Comparison of ENCODE assay signal across 8 cellular contexts in genomic region chrX:120244395-120244734, GRCh38. TPM values are rescaled to one million over a fixed set of nuclear protein-coding genes. Genes with fewer than 3 reads are reported as not detected.
DNase-seq lines count a peak whose midpoint lies in the region; ATAC-seq and TF ChIP-seq lines count a peak whose summit lies in the region.

No MANE protein-coding gene starts in this region.

- H3K27me3 ChIP-seq in skeletal muscle satellite cell (ENCODE audit: control insufficient read depth, insufficient read depth, low read length), result no peaks in the 10 kb centered on the region

- H3K9me3 ChIP-seq in skeletal muscle satellite cell (replicated peaks; ENCODE audit: low read length), result no peaks in the 10 kb centered on the region

- peak; percentile 21 for ATAC-seq in Right ventricle myocardium superior (ENCODE audit: poor library complexity)

- H3K9me3 Mint-ChIP-seq in activated naive CD4-positive, alpha-beta T cell treated with anti-CD3 and anti-CD28 coated beads, Interleukin-2, amount 10 ng/mL, durations not matched to agents 7 days and 5 days, result no peaks in the 10 kb centered on the region

- no peaks in the 10 kb centered on the region for H3K36me3 ChIP-seq in skeletal muscle satellite cell (ENCODE audit: insufficient read depth, low read length)

- H3K4me3 Mint-ChIP-seq in activated naive CD4-positive, alpha-beta T cell treated with anti-CD3 and anti-CD28 coated beads, Interleukin-2, amount 10 ng/mL, durations not matched to agents 7 days and 5 days, result peak overlapping the region; percentile 93

- H3K4me3 ChIP-seq in skeletal muscle satellite cell (ENCODE audit: low read length), result peak overlapping the region; percentile 81

- H3K4me2 ChIP-seq in skeletal muscle satellite cell (ENCODE audit: low read length), result peak overlapping the region; percentile 78

- intact Hi-C loops in Right ventricle myocardium superior (cut with DNase I), result no loop called here

- H3K27me3 Mint-ChIP-seq in activated naive CD4-positive, alpha-beta T cell treated with anti-CD3 and anti-CD28 coated beads, Interleukin-2, amount 10 ng/mL, durations not matched to agents 7 days and 5 days, result no peaks in the 10 kb centered on the region

- H3K9ac ChIP-seq in skeletal muscle satellite cell (ENCODE audit: low read depth, low read length), result peak overlapping the region; percentile 68

- TF ChIP-seq CTCF in GM20000 (IDR thresholded peaks at IDR 0.05; ENCODE audit: extremely low read depth, missing control alignments), result no peak

- DNase-seq in activated naive CD4-positive, alpha-beta T cell treated with anti-CD3 and anti-CD28 coated beads, Interleukin-2, amount 10 ng/mL, durations not matched to agents 7 days and 5 days, result no peak
- DNase-seq in activated naive CD4-positive, alpha-beta T cell treated with anti-CD3 and anti-CD28 coated beads, Interleukin-2, amount 50 U/mL, for 16 hours, result no peak
- peak; percentile 1 for DNase-seq in SK-N-DZ (ENCODE audit: low spot score)
- no peak for DNase-seq in Right ventricle myocardium superior
- DNase-seq in NK-92 treated with Interleukin-12 subunit alpha and Interleukin-12 subunit beta, amount 100 ng/mL, for 24 hours (lab: John Stamatoyannopoulos, UW), result no peak
- DNase-seq in DMS53 treated with DMSO at 0.1 percent for 48 hours (lab: John Stamatoyannopoulos, UW; ENCODE audit: unreplicated experiment), result no peak
- DNase-seq in GM20000 (ENCODE audit: low spot score), result no peak

- no peaks in the 10 kb centered on the region for H3K36me3 Mint-ChIP-seq in activated naive CD4-positive, alpha-beta T cell treated with anti-CD3 and anti-CD28 coated beads, Interleukin-2, amount 10 ng/mL, durations not matched to agents 7 days and 5 days

- H3K4me1 Mint-ChIP-seq in activated naive CD4-positive, alpha-beta T cell treated with anti-CD3 and anti-CD28 coated beads, Interleukin-2, amount 10 ng/mL, durations not matched to agents 7 days and 5 days, result peaks cover 32% of the 10 kb centered on the region

- no peaks in the 10 kb centered on the region for H3K4me1 ChIP-seq in skeletal muscle satellite cell (ENCODE audit: control insufficient read depth, insufficient read depth, low read length)

- peak overlapping the region; percentile 86 for H3K27ac Mint-ChIP-seq in activated naive CD4-positive, alpha-beta T cell treated with anti-CD3 and anti-CD28 coated beads, Interleukin-2, amount 10 ng/mL, durations not matched to agents 7 days and 5 days

- CTCF ChIA-PET in activated naive CD4-positive, alpha-beta T cell treated with anti-CD3 and anti-CD28 coated beads, Interleukin-2, amount 10 ng/mL, durations not matched to agents 7 days and 5 days (lab: Charles Lee), result no interaction called here

RNA-seq across cellular contexts. Expression of gene ZBTB33, which starts 6.2 kb away (rescaled TPM):
- polyA plus RNA-seq in SK-N-DZ (2014; cell fraction: cytosol; rRNA removed), result 16.3 and 18.8 TPM in 2 replicates
- polyA plus RNA-seq in SK-N-DZ (2014; cell fraction: nucleus; rRNA removed), result 10.0 and 13.3 TPM in 2 replicates
- 6.6 TPM for total RNA-seq in Right ventricle myocardium superior
- 15.5 and 16.5 TPM in 2 replicates for total RNA-seq in skeletal muscle satellite cell (2012; rRNA removed)
